10 cellular contexts compared by ENCODE assay signal in genomic region chr3:67635257-67635656, GRCh38. TPM values are rescaled to one million over a fixed set of nuclear protein-coding genes. Genes with fewer than 3 reads are reported as not detected.
DNase-seq lines count a peak whose midpoint lies in the region; ATAC-seq and FAIRE-seq lines count a peak whose summit lies in the region.
"Had no signal": no experiment of that assay in that cellular context is flagged by ENCODE, and none has a peak within 500 bp of the region (broad histone marks: within the 10 kb centered on the region; RNA-seq: fewer than 3 reads in every experiment).

No MANE protein-coding gene starts in this region.

- intact Hi-C loops in activated CD4-positive, alpha-beta T cell treated with anti-CD3 and anti-CD28 coated beads, Interleukin-2, amount 10 ng/mL, durations not matched to agents 24 days and 14 days (cut with micrococcal nuclease), result loop anchor here (1.0 kb wide), 1 partner anchor 20 kb away; no protein-coding TSS in a partner anchor

- ATAC-seq in effector memory CD8-positive, alpha-beta T cell (replicated peaks), result no peak
- no peak for ATAC-seq in GM19463 (IDR thresholded peaks at IDR 0.05; ENCODE audit: unreplicated experiment)

- H3K36me3 Mint-ChIP-seq in activated CD4-positive, alpha-beta T cell treated with anti-CD3 and anti-CD28 coated beads, Interleukin-2, amount 10 ng/mL, durations not matched to agents 24 days and 14 days (ENCODE audit: low read depth), result peaks cover 33% of the 10 kb centered on the region
- H3K36me3 Mint-ChIP-seq in effector memory CD8-positive, alpha-beta T cell (ENCODE audit: insufficient read depth), result peaks cover 20% of the 10 kb centered on the region

- FAIRE-seq in RCC 7860 (lab: Jason Lieb, UNC), result peak; percentile 84
- no peak for FAIRE-seq in GM19239 (lab: Jason Lieb, UNC)

- no peak overlapping the region for H3K4me3 Mint-ChIP-seq in activated CD4-positive, alpha-beta T cell treated with anti-CD3 and anti-CD28 coated beads, Interleukin-2, amount 10 ng/mL, durations not matched to agents 24 days and 14 days
- no peak overlapping the region for H3K4me3 Mint-ChIP-seq in effector memory CD8-positive, alpha-beta T cell

- no peak overlapping the region for H3K4me3 ChIP-seq in skeletal muscle cell (ENCODE audit: low read depth, low read length)

- no peaks in the 10 kb centered on the region for H3K27me3 Mint-ChIP-seq in activated CD4-positive, alpha-beta T cell treated with anti-CD3 and anti-CD28 coated beads, Interleukin-2, amount 10 ng/mL, durations not matched to agents 24 days and 14 days
- H3K27me3 Mint-ChIP-seq in effector memory CD8-positive, alpha-beta T cell, result no peaks in the 10 kb centered on the region

- DNase-seq in activated CD4-positive, alpha-beta T cell treated with anti-CD3 and anti-CD28 coated beads, Interleukin-2, amount 10 ng/mL, durations not matched to agents 24 days and 14 days, result no peak
- DNase-seq in activated CD4-positive, alpha-beta T cell treated with anti-CD3 and anti-CD28 coated beads, Interleukin-2, amount 50 U/mL, for 1 hour, result no peak
- DNase-seq in RCC 7860 (ENCODE audit: low spot score) (peak; percentile 74), skeletal muscle cell (ENCODE audit: low read depth) (peak; percentile 85), GM19239 (ENCODE audit: insufficient read length, low spot score) (no peak), T-helper 1 cell (no peak)
- DNase-seq in effector memory CD8-positive, alpha-beta T cell, result no peak
- DNase-seq: AML-193, NCI-H1417 had no signal

- peaks cover 26% of the 10 kb centered on the region for H3K4me1 Mint-ChIP-seq in activated CD4-positive, alpha-beta T cell treated with anti-CD3 and anti-CD28 coated beads, Interleukin-2, amount 10 ng/mL, durations not matched to agents 24 days and 14 days
- H3K4me1 Mint-ChIP-seq in effector memory CD8-positive, alpha-beta T cell (ENCODE audit: low read depth in 2 of 2), result peaks cover 26 to 53% of the 10 kb centered on the region in 2 donors

- no peaks in the 10 kb centered on the region for H3K9me3 Mint-ChIP-seq in activated CD4-positive, alpha-beta T cell treated with anti-CD3 and anti-CD28 coated beads, Interleukin-2, amount 10 ng/mL, durations not matched to agents 24 days and 14 days
- H3K9me3 Mint-ChIP-seq in effector memory CD8-positive, alpha-beta T cell, result no peaks in the 10 kb centered on the region

- H3K27ac Mint-ChIP-seq in activated CD4-positive, alpha-beta T cell treated with anti-CD3 and anti-CD28 coated beads, Interleukin-2, amount 10 ng/mL, durations not matched to agents 24 days and 14 days, result peak overlapping the region; percentile 66
- peak overlapping the region; percentile 26 to 69 for H3K27ac Mint-ChIP-seq in effector memory CD8-positive, alpha-beta T cell

RNA-seq across cellular contexts. Expression of gene SUCLG2, which starts 19.2 kb away (rescaled TPM):
- total RNA-seq in activated CD4-positive, alpha-beta T cell treated with anti-CD3 and anti-CD28 coated beads, Interleukin-2, amount 10 ng/mL, durations not matched to agents 24 days and 14 days, result 33.2 and 34.6 TPM in 2 replicates

Comparison
In these comparisons a context has a peak if more than half of its experiments do, and no peak if none do; other contexts are left out.
1. DNase-seq: peak in RCC 7860 (single experiment) and skeletal muscle cell (single experiment); none in activated CD4-positive, alpha-beta T cell treated with anti-CD3 and anti-CD28 coated beads, Interleukin-2, amount 10 ng/mL, durations not matched to agents 24 days and 14 days (single experiment), activated CD4-positive, alpha-beta T cell treated with anti-CD3 and anti-CD28 coated beads, Interleukin-2, amount 50 U/mL, for 1 hour (single experiment), effector memory CD8-positive, alpha-beta T cell (0 of 3), GM19239 (single experiment) and T-helper 1 cell (0 of 5).